ENCODE assay signal across 26 cellular contexts in genomic region chr6:112549749-112550148, GRCh38.
"Had no signal": no experiment of that assay in that cellular context is flagged by ENCODE, and none has a peak within 500 bp of the region (broad histone marks: within the 10 kb centered on the region; RNA-seq: fewer than 3 reads in every experiment).

No MANE protein-coding gene starts in this region.

- H3K36me3 Mint-ChIP-seq: naive thymus-derived CD8-positive, alpha-beta T cell; stimulated activated memory B cell treated with anti-CD40 and anti-IgM and Interleukin-4, amounts not matched to agents 10 μg/mL and 1 μg/mL and 100 μg/mL, for 72 hours had no signal

- ATAC-seq: left colon; left lung; lower lobe of right lung; naive thymus-derived CD8-positive, alpha-beta T cell; pancreas; right cardiac atrium; stimulated activated memory B cell treated with anti-CD40 and anti-IgM and Interleukin-4, amounts not matched to agents 10 μg/mL and 1 μg/mL and 100 μg/mL, for 72 hours; stimulated activated naive CD8-positive, alpha-beta T cell treated with anti-CD3 and anti-CD28 coated beads, Interleukin-15, amount 100 ng/mL, for 72 hours had no signal

- H3K4me1 Mint-ChIP-seq: naive thymus-derived CD8-positive, alpha-beta T cell; nephron; stimulated activated memory B cell treated with anti-CD40 and anti-IgM and Interleukin-4, amounts not matched to agents 10 μg/mL and 1 μg/mL and 100 μg/mL, for 72 hours; stimulated activated naive CD8-positive, alpha-beta T cell treated with anti-CD3 and anti-CD28 coated beads, Interleukin-15, amount 100 ng/mL, for 72 hours had no signal

- DNase-seq: hippocampal formation; left colon; left lung; lower lobe of right lung; mammary epithelial cell; mesenchymal stem cell; naive thymus-derived CD8-positive, alpha-beta T cell; nucleus accumbens; pancreas; posterior cingulate gyrus; retina; right cardiac atrium; sigmoid colon; stimulated activated CD4-positive, alpha-beta T cell treated with anti-CD3 and anti-CD28 coated beads, Interleukin-1b, Interleukin-23, amount 100 ng/mL, for 48 hours; stimulated activated CD4-positive, alpha-beta T cell treated with anti-CD3 and anti-CD28 coated beads, Interleukin-2, amount 100 ng/mL, for 48 hours; stimulated activated CD4-positive, alpha-beta T cell treated with anti-CD3 and anti-CD28 coated beads, Interleukin-4, amount 100 ng/mL, for 4 hours; stimulated activated CD8-positive, alpha-beta memory T cell treated with anti-CD3 and anti-CD28 coated beads, Interleukin-4, amount 100 ng/mL, for 48 hours; stimulated activated naive CD4-positive, alpha-beta T cell treated with Interleukin-2 at 50 U/mL for 16 hours; stimulated activated naive CD8-positive, alpha-beta T cell treated with anti-CD3 and anti-CD28 coated beads, Interleukin-15, amount 100 ng/mL, for 72 hours; substantia nigra; transverse colon; upper lobe of left lung had no signal

- FAIRE-seq: keratinocyte, pancreas had no signal

- H3K9me3 Mint-ChIP-seq: stimulated activated memory B cell treated with anti-CD40 and anti-IgM and Interleukin-4, amounts not matched to agents 10 μg/mL and 1 μg/mL and 100 μg/mL, for 72 hours had no signal

- H3K27me3 Mint-ChIP-seq: naive thymus-derived CD8-positive, alpha-beta T cell; stimulated activated memory B cell treated with anti-CD40 and anti-IgM and Interleukin-4, amounts not matched to agents 10 μg/mL and 1 μg/mL and 100 μg/mL, for 72 hours; stimulated activated naive CD8-positive, alpha-beta T cell treated with anti-CD3 and anti-CD28 coated beads, Interleukin-15, amount 100 ng/mL, for 72 hours had no signal

- H3K27ac Mint-ChIP-seq: naive thymus-derived CD8-positive, alpha-beta T cell; nephron; stimulated activated memory B cell treated with anti-CD40 and anti-IgM and Interleukin-4, amounts not matched to agents 10 μg/mL and 1 μg/mL and 100 μg/mL, for 72 hours; stimulated activated naive CD8-positive, alpha-beta T cell treated with anti-CD3 and anti-CD28 coated beads, Interleukin-15, amount 100 ng/mL, for 72 hours had no signal

- H3K4me3 Mint-ChIP-seq: naive thymus-derived CD8-positive, alpha-beta T cell; nephron; neural crest cell; stimulated activated memory B cell treated with anti-CD40 and anti-IgM and Interleukin-4, amounts not matched to agents 10 μg/mL and 1 μg/mL and 100 μg/mL, for 72 hours; stimulated activated naive CD8-positive, alpha-beta T cell treated with anti-CD3 and anti-CD28 coated beads, Interleukin-15, amount 100 ng/mL, for 72 hours had no signal
